Comparison of ENCODE assay signal across 34 cellular contexts in the genomic region with DNA sequence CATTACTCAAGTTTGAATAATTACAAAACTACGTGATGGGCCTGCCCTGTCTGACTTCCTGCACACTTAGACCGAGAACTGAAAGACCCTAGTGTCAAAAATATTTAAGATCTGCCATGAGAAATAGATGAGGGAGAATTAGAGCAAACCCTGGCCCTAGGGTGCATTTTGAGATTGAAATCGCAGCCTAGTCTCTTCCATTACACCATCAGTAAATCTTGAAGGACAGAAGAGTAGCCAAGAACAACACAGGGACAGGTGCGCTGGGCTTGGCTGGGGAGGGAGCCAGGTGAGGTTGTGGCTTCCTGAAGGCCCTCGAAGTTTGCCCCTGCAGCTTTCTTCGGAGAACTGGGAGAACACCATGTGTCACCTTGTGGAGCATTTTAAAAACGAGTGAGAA. TPM values are rescaled to one million over a fixed set of nuclear protein-coding genes. Genes with fewer than 3 reads are reported as not detected.
"Had no signal": no experiment of that assay in that cellular context is flagged by ENCODE, and none has a peak within 500 bp of the region (broad histone marks: within the 10 kb centered on the region; RNA-seq: fewer than 3 reads in every experiment).

No MANE protein-coding gene starts in this region.

- DNase-seq: activated CD4-positive, alpha-beta memory T cell treated with anti-CD3 and anti-CD28 coated beads for 36 hours; activated CD4-positive, alpha-beta T cell treated with anti-CD3 and anti-CD28 coated beads for 36 hours; activated CD4-positive, alpha-beta T cell treated with anti-CD3 and anti-CD28 coated beads, Interleukin-2, amount 10 ng/mL, durations not matched to agents 24 days and 14 days; activated CD4-positive, CD25-positive, alpha-beta regulatory T cell; activated CD4-positive, CD25-positive, alpha-beta regulatory T cell treated with anti-CD3 and anti-CD28 coated beads, Interleukin-2, amount 50 U/mL, for 72 hours; activated CD8-positive, alpha-beta memory T cell treated with anti-CD3 and anti-CD28 coated beads, Interleukin-2, amount 10 ng/mL, durations not matched to agents 7 days and 5 days; activated CD8-positive, alpha-beta memory T cell treated with anti-CD3 and anti-CD28 coated beads, Interleukin-2, amount 50 U/mL, for 4 hours; activated CD8-positive, alpha-beta T cell treated with anti-CD3 and anti-CD28 coated beads, Interleukin-2, amount 10 ng/mL, durations not matched to agents 7 days and 5 days; activated naive CD4-positive, alpha-beta T cell treated with anti-CD3 and anti-CD28 coated beads for 36 hours; activated naive CD8-positive, alpha-beta T cell treated with anti-CD3 and anti-CD28 coated beads for 36 hours; activated naive CD8-positive, alpha-beta T cell treated with anti-CD3 and anti-CD28 coated beads, Interleukin-2, amount 50 U/mL, for 24 hours; activated T-cell treated with anti-CD3 and anti-CD28 coated beads, Interleukin-2, amount 50 U/mL, for 1 hour; activated T-cell treated with anti-CD3 and anti-CD28 coated beads, Interleukin-2, amount 50 U/mL, for 48 hours; adrenal gland; amygdala; central memory CD4-positive, alpha-beta T cell; cortex of kidney; dermis blood vessel endothelial cell; effector CD4-positive, alpha-beta T cell; effector memory CD8-positive, alpha-beta T cell; erythroblast; gastrocnemius medialis; glutamatergic neuron; heart left ventricle; T-helper 2 cell had no signal

- H3K27me3 ChIP-seq: adrenal gland, ascending aorta, breast epithelium, cardiac muscle cell, esophagus muscularis mucosa, foreskin keratinocyte, gastrocnemius medialis, heart left ventricle had no signal

- ATAC-seq: activated CD4-positive, alpha-beta T cell treated with anti-CD3 and anti-CD28 coated beads for 36 hours; activated CD8-positive, alpha-beta memory T cell treated with anti-CD3 and anti-CD28 coated beads, Interleukin-2, amount 10 ng/mL, durations not matched to agents 7 days and 5 days; activated CD8-positive, alpha-beta T cell treated with anti-CD3 and anti-CD28 coated beads, Interleukin-2, amount 10 ng/mL, durations not matched to agents 7 days and 5 days; activated naive CD8-positive, alpha-beta T cell treated with anti-CD3 and anti-CD28 coated beads, Interleukin-2, amount 50 U/mL, for 24 hours; effector memory CD8-positive, alpha-beta T cell; gastrocnemius medialis; heart left ventricle had no signal

- H3K4me1 ChIP-seq: adrenal gland, ascending aorta, breast epithelium, esophagus muscularis mucosa, foreskin keratinocyte, gastrocnemius medialis had no signal

- H3K9me3 Mint-ChIP-seq: activated CD4-positive, alpha-beta memory T cell treated with anti-CD3 and anti-CD28 coated beads for 36 hours; activated CD4-positive, alpha-beta T cell treated with anti-CD3 and anti-CD28 coated beads, Interleukin-2, amount 10 ng/mL, durations not matched to agents 24 days and 14 days; activated naive CD4-positive, alpha-beta T cell treated with anti-CD3 and anti-CD28 coated beads for 36 hours; activated naive CD4-positive, alpha-beta T cell treated with anti-CD3 and anti-CD28 coated beads, Interleukin-2, amount 50 U/mL, for 24 hours; activated naive CD8-positive, alpha-beta T cell treated with anti-CD3 and anti-CD28 coated beads for 36 hours; activated naive CD8-positive, alpha-beta T cell treated with anti-CD3 and anti-CD28 coated beads, Interleukin-2, amount 50 U/mL, for 24 hours; activated T-helper 1 cell treated with anti-CD3 and anti-CD28 coated beads, Interleukin-12 subunit alpha, Interleukin-12 subunit beta, Interleukin-2, Interleukin-4 antibody, amounts not matched to agents 30 ng/mL and 10 ng/mL and 1 ng/mL, durations not matched to agents 14 hours and 24 hours and 36 hours; brain; effector memory CD8-positive, alpha-beta T cell had no signal

- H3K36me3 Mint-ChIP-seq: activated CD4-positive, alpha-beta memory T cell treated with anti-CD3 and anti-CD28 coated beads for 36 hours; activated CD8-positive, alpha-beta memory T cell treated with anti-CD3 and anti-CD28 coated beads, Interleukin-2, amount 10 ng/mL, durations not matched to agents 7 days and 5 days; activated naive CD4-positive, alpha-beta T cell treated with anti-CD3 and anti-CD28 coated beads, Interleukin-2, amount 50 U/mL, for 24 hours; activated naive CD8-positive, alpha-beta T cell treated with anti-CD3 and anti-CD28 coated beads for 36 hours; brain had no signal

- H3K27ac ChIP-seq: adrenal gland, ascending aorta, breast epithelium, cardiac muscle cell, esophagus muscularis mucosa, foreskin keratinocyte, gastrocnemius medialis, heart left ventricle had no signal

- H3K4me3 ChIP-seq: adrenal gland, ascending aorta, breast epithelium, cardiac muscle cell, esophagus muscularis mucosa, gastrocnemius medialis, heart left ventricle had no signal

- H3K27ac Mint-ChIP-seq: activated CD4-positive, alpha-beta memory T cell treated with anti-CD3 and anti-CD28 coated beads for 36 hours; activated CD4-positive, alpha-beta T cell treated with anti-CD3 and anti-CD28 coated beads for 36 hours; activated CD4-positive, alpha-beta T cell treated with anti-CD3 and anti-CD28 coated beads, Interleukin-2, amount 10 ng/mL, durations not matched to agents 24 days and 14 days; activated CD8-positive, alpha-beta memory T cell treated with anti-CD3 and anti-CD28 coated beads, Interleukin-2, amount 10 ng/mL, durations not matched to agents 7 days and 5 days; activated CD8-positive, alpha-beta T cell treated with anti-CD3 and anti-CD28 coated beads, Interleukin-2, amount 10 ng/mL, durations not matched to agents 7 days and 5 days; activated naive CD4-positive, alpha-beta T cell treated with anti-CD3 and anti-CD28 coated beads for 36 hours; activated naive CD4-positive, alpha-beta T cell treated with anti-CD3 and anti-CD28 coated beads, Interleukin-2, amount 50 U/mL, for 24 hours; activated naive CD8-positive, alpha-beta T cell treated with anti-CD3 and anti-CD28 coated beads for 36 hours; activated naive CD8-positive, alpha-beta T cell treated with anti-CD3 and anti-CD28 coated beads, Interleukin-2, amount 50 U/mL, for 24 hours; activated T-helper 1 cell treated with anti-CD3 and anti-CD28 coated beads, Interleukin-12 subunit alpha, Interleukin-12 subunit beta, Interleukin-2, Interleukin-4 antibody, amounts not matched to agents 30 ng/mL and 10 ng/mL and 1 ng/mL, durations not matched to agents 14 hours and 24 hours and 36 hours; brain had no signal

- H3K4me1 Mint-ChIP-seq: activated CD4-positive, alpha-beta T cell treated with anti-CD3 and anti-CD28 coated beads for 36 hours; activated CD4-positive, alpha-beta T cell treated with anti-CD3 and anti-CD28 coated beads, Interleukin-2, amount 10 ng/mL, durations not matched to agents 24 days and 14 days; activated CD8-positive, alpha-beta memory T cell treated with anti-CD3 and anti-CD28 coated beads, Interleukin-2, amount 10 ng/mL, durations not matched to agents 7 days and 5 days; activated naive CD4-positive, alpha-beta T cell treated with anti-CD3 and anti-CD28 coated beads, Interleukin-2, amount 50 U/mL, for 24 hours; activated naive CD8-positive, alpha-beta T cell treated with anti-CD3 and anti-CD28 coated beads for 36 hours; activated naive CD8-positive, alpha-beta T cell treated with anti-CD3 and anti-CD28 coated beads, Interleukin-2, amount 50 U/mL, for 24 hours; brain had no signal

- H3K27me3 Mint-ChIP-seq: activated CD4-positive, alpha-beta memory T cell treated with anti-CD3 and anti-CD28 coated beads for 36 hours; activated CD4-positive, alpha-beta T cell treated with anti-CD3 and anti-CD28 coated beads for 36 hours; activated CD4-positive, alpha-beta T cell treated with anti-CD3 and anti-CD28 coated beads, Interleukin-2, amount 10 ng/mL, durations not matched to agents 24 days and 14 days; activated CD8-positive, alpha-beta memory T cell treated with anti-CD3 and anti-CD28 coated beads, Interleukin-2, amount 10 ng/mL, durations not matched to agents 7 days and 5 days; activated naive CD4-positive, alpha-beta T cell treated with anti-CD3 and anti-CD28 coated beads, Interleukin-2, amount 50 U/mL, for 24 hours; activated naive CD8-positive, alpha-beta T cell treated with anti-CD3 and anti-CD28 coated beads for 36 hours; activated naive CD8-positive, alpha-beta T cell treated with anti-CD3 and anti-CD28 coated beads, Interleukin-2, amount 50 U/mL, for 24 hours; brain had no signal

- H3K9me3 ChIP-seq: adrenal gland, ascending aorta, breast epithelium, esophagus muscularis mucosa, gastrocnemius medialis, heart left ventricle had no signal

- H3K36me3 ChIP-seq: adrenal gland, ascending aorta, breast epithelium, cardiac muscle cell, gastrocnemius medialis had no signal

- H3K4me3 Mint-ChIP-seq: activated CD4-positive, alpha-beta memory T cell treated with anti-CD3 and anti-CD28 coated beads for 36 hours; activated CD4-positive, alpha-beta T cell treated with anti-CD3 and anti-CD28 coated beads for 36 hours; activated CD4-positive, alpha-beta T cell treated with anti-CD3 and anti-CD28 coated beads, Interleukin-2, amount 10 ng/mL, durations not matched to agents 24 days and 14 days; activated CD8-positive, alpha-beta memory T cell treated with anti-CD3 and anti-CD28 coated beads, Interleukin-2, amount 10 ng/mL, durations not matched to agents 7 days and 5 days; activated CD8-positive, alpha-beta T cell treated with anti-CD3 and anti-CD28 coated beads, Interleukin-2, amount 10 ng/mL, durations not matched to agents 7 days and 5 days; activated naive CD4-positive, alpha-beta T cell treated with anti-CD3 and anti-CD28 coated beads for 36 hours; activated naive CD4-positive, alpha-beta T cell treated with anti-CD3 and anti-CD28 coated beads, Interleukin-2, amount 50 U/mL, for 24 hours; activated naive CD8-positive, alpha-beta T cell treated with anti-CD3 and anti-CD28 coated beads for 36 hours; activated naive CD8-positive, alpha-beta T cell treated with anti-CD3 and anti-CD28 coated beads, Interleukin-2, amount 50 U/mL, for 24 hours; activated T-helper 1 cell treated with anti-CD3 and anti-CD28 coated beads, Interleukin-12 subunit alpha, Interleukin-12 subunit beta, Interleukin-2, Interleukin-4 antibody, amounts not matched to agents 30 ng/mL and 10 ng/mL and 1 ng/mL, durations not matched to agents 14 hours and 24 hours and 36 hours; brain; effector memory CD8-positive, alpha-beta T cell had no signal

RNA-seq across cellular contexts. Expression of gene KIF26B, which starts 36.7 kb away (rescaled TPM):
- total RNA-seq: activated CD4-positive, alpha-beta memory T cell treated with anti-CD3 and anti-CD28 coated beads for 36 hours; ascending aorta; T-helper 1 cell treated with Interleukin-12 subunit alpha and Interleukin-12 subunit beta and Interleukin-4 antibody, amounts not matched to agents 30 ng/mL and 1 ng/mL, for 36 hours had no signal
